In the genomic region with DNA sequence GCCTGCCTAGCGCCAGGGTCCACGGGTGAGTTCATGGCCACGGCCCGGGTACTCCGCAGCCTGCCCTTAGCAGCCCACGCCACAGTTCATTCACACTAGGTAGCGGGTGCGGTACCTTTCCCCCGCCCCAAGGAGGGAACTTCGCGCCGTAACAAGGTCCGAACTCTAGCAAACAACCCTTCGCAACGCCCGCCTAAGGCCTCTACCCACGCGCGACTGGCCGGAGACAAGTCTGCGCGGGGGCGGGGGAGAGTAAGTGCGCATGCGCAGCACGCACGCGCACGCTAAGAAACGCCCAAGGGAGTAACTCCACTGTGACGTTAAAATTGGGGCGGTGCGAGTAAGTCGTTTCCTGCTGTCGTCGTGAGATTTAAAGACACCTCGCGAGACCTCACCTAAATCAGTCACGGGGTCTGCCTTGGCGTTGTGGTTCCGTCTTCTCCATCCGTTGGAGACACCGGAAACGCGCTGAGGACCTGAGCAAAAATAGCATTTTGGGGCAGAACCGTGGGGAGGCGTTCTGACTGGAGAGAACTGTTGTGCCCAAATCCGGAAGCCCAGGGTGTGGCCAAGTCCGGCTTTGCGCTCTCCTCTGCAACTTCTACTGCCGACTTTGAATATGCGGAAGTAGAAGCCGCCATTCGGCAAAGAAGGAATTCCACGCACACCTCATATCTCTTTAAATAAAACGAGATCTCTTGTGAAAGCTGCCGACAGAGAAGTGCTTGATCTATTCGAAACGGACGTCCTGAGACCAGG, we compare ENCODE assay signal across 8 cellular contexts. TPM values are rescaled to one million over a fixed set of nuclear protein-coding genes. Genes with fewer than 3 reads are reported as not detected.
DNase-seq lines count a peak whose midpoint lies in the region; ATAC-seq and TF ChIP-seq lines count a peak whose summit lies in the region.

A gene with protein sequence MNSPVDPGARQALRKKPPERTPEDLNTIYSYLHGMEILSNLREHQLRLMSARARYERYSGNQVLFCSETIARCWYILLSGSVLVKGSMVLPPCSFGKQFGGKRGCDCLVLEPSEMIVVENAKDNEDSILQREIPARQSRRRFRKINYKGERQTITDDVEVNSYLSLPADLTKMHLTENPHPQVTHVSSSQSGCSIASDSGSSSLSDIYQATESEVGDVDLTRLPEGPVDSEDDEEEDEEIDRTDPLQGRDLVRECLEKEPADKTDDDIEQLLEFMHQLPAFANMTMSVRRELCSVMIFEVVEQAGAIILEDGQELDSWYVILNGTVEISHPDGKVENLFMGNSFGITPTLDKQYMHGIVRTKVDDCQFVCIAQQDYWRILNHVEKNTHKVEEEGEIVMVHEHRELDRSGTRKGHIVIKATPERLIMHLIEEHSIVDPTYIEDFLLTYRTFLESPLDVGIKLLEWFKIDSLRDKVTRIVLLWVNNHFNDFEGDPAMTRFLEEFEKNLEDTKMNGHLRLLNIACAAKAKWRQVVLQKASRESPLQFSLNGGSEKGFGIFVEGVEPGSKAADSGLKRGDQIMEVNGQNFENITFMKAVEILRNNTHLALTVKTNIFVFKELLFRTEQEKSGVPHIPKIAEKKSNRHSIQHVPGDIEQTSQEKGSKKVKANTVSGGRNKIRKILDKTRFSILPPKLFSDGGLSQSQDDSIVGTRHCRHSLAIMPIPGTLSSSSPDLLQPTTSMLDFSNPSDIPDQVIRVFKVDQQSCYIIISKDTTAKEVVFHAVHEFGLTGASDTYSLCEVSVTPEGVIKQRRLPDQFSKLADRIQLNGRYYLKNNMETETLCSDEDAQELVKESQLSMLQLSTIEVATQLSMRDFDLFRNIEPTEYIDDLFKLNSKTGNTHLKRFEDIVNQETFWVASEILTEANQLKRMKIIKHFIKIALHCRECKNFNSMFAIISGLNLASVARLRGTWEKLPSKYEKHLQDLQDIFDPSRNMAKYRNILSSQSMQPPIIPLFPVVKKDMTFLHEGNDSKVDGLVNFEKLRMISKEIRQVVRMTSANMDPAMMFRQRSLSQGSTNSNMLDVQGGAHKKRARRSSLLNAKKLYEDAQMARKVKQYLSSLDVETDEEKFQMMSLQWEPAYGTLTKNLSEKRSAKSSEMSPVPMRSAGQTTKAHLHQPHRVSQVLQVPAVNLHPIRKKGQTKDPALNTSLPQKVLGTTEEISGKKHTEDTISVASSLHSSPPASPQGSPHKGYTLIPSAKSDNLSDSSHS (N-terminal part only) (minus strand): TSS at position 234 of the 759 bp plus-strand sequence. CDS start 199 bp downstream, at position 35.

- peak; percentile 81 for ATAC-seq in HG02870 (IDR thresholded peaks at IDR 0.05; ENCODE audit: unreplicated experiment)
- peak; percentile 96 to 98 (median 98) for ATAC-seq in heart right ventricle
- ATAC-seq in upper lobe of left lung (ENCODE audit: low FRiP score in 2 of 2) = peak; percentile 96 to 98

- peak; percentile 85 to 93 (median 87) for TF ChIP-seq POLR2A in upper lobe of left lung (IDR thresholded peaks at IDR 0.05)

- TF ChIP-seq CTCF in GM13976 (IDR thresholded peaks at IDR 0.05; ENCODE audit: borderline replicate concordance, control extremely low read depth, extremely low read depth, insufficient read depth, missing control alignments) (no peak), heart right ventricle (IDR thresholded peaks at IDR 0.05) (peak in 2 of 9 donors; percentile 2 to 4), upper lobe of left lung (IDR thresholded peaks at IDR 0.05) (peak in 3 of 6 experiments; percentile 50 to 77 (median 76))

- H3K36me3 ChIP-seq in heart right ventricle (peaks cover 0 to 6% (median 0%) of the 10 kb centered on the region in 9 donors), upper lobe of left lung (no peaks in the 10 kb centered on the region)

- TF ChIP-seq EP300 in upper lobe of left lung (IDR thresholded peaks at IDR 0.05) = peak in 2 of 4 donors; percentile 41 to 75

- in situ Hi-C loops in GM13976 (cut with MboI; ENCODE audit: low sequenced_read_pairs, unreplicated experiment) = no loop called here

- H3K9me3 ChIP-seq in heart right ventricle = no peaks in the 10 kb centered on the region
- no peaks in the 10 kb centered on the region for H3K9me3 ChIP-seq in upper lobe of left lung

- intact Hi-C loops in T-helper 1 cell treated with Interleukin-12 subunit alpha and Interleukin-12 subunit beta and Interleukin-4 antibody, amounts not matched to agents 30 ng/mL and 1 ng/mL, for 36 hours (cut with micrococcal nuclease) = loop anchor here (1.0 to 10.0 kb wide), 27 partner anchors 36 to 1416 kb away; a partner anchor contains a TSS
- intact Hi-C loops in heart right ventricle (cut with DNase I) = loop anchor here in 7 of 10 donors (1.0 to 10.0 kb wide), 5 partner anchors 38 to 162 kb away; a partner anchor contains a TSS
- intact Hi-C loops in posterior cingulate gyrus (cut with DNase I) = loop anchor here (2.0 to 10.0 kb wide), 4 partner anchors 43 to 370 kb away; a partner anchor contains a TSS

- H3K27ac ChIP-seq in heart right ventricle (peak within 1 kb of the TSS; percentile 94 to 100 (median 98)), upper lobe of left lung (peak within 1 kb of the TSS; percentile 96 to 100 (median 98))

- DNase-seq in GM13976 (ENCODE audit: low spot score) = peak; percentile 88
- DNase-seq in NCI-H146 treated with DMSO at 0.1 percent for 48 hours (lab: John Stamatoyannopoulos, UW; ENCODE audit: unreplicated experiment) = peak; percentile 94
- DNase-seq in amniotic epithelial cell (ENCODE audit: low read depth) = peak; percentile 100
- peak; percentile 93 to 99 for DNase-seq in heart right ventricle
- peak; percentile 92 to 99 (median 96) for DNase-seq in posterior cingulate gyrus
- peak; percentile 97 to 99 for DNase-seq in upper lobe of left lung

- 0% methylated on average over 60 of the region's 60 CpGs for WGBS in heart right ventricle, 2 donors
- 0% methylated on average over 23 to 46 of the region's 60 CpGs for WGBS in upper lobe of left lung, 2 donors

- peak within 1 kb of the TSS; percentile 64 to 91 (median 75) for H3K4me3 ChIP-seq in heart right ventricle
- peak within 1 kb of the TSS; percentile 64 to 75 (median 68) for H3K4me3 ChIP-seq in upper lobe of left lung

- H3K4me1 ChIP-seq in heart right ventricle = peaks cover 4 to 53% (median 39%) of the 10 kb centered on the region in 9 donors
- peaks cover 33 to 47% (median 40%) of the 10 kb centered on the region in 4 donors for H3K4me1 ChIP-seq in upper lobe of left lung

- H3K27me3 ChIP-seq in heart right ventricle (no peaks in the 10 kb centered on the region), upper lobe of left lung (no peaks in the 10 kb centered on the region)

RNA-seq across cellular contexts. Expression of the gene that starts here (rescaled TPM):
- 46.1 and 51.5 TPM in 2 replicates for total RNA-seq in T-helper 1 cell treated with Interleukin-12 subunit alpha and Interleukin-12 subunit beta and Interleukin-4 antibody, amounts not matched to agents 30 ng/mL and 1 ng/mL, for 36 hours
- total RNA-seq in heart right ventricle = 10 to 100 TPM in 8 of 10 donors, 1 to 10 TPM in 2; 8.5 to 16.3 (median 11.7) TPM
- 1 to 10 TPM; 1.5 to 4.3 TPM for polyA plus RNA-seq in heart right ventricle
- 10 to 100 TPM; 16.4 to 49.4 (median 31.6) TPM for total RNA-seq in upper lobe of left lung

Comparison
In these comparisons a context has a peak if more than half of its experiments do, and no peak if none do; other contexts are left out.
1. Peak in every context shown above with its lines: DNase-seq, ATAC-seq, H3K4me3 ChIP-seq and H3K27ac ChIP-seq.